20 cellular contexts compared by ENCODE assay signal in the genomic region with DNA sequence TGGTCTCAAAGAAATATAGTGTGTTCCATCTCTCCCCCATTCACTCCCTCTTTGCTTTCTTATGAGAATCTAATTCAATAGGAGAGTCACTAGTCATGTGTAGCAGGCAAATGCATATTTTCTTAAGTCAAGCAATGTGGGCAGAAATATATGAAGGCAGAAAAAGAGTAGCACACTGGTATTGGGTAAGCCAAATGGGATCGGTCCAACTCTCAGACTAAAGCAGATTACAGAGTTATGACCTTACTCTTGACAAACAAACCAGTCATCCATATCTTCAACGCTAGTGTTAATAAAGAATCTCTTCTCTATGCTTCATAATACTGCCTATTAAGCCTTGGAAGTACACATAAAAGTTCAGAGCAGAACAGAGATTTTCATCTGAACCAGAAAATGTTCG.
A peak's percentile ranks its signal among the peaks of the same experiment; 100 is the strongest.
DNase-seq lines count a peak whose midpoint lies in the region; FAIRE-seq and TF ChIP-seq lines count a peak whose summit lies in the region.
"Had no signal": no experiment of that assay in that cellular context is flagged by ENCODE, and none has a peak within 500 bp of the region (broad histone marks: within the 10 kb centered on the region; RNA-seq: fewer than 3 reads in every experiment).

No MANE protein-coding gene starts in this region.

- no peak overlapping the region for H3K27ac Mint-ChIP-seq in astrocyte (ENCODE audit: unreplicated experiment)
- H3K27ac Mint-ChIP-seq: activated CD8-positive, alpha-beta T cell treated with anti-CD3 and anti-CD28 coated beads, Interleukin-2, amount 10 ng/mL, durations not matched to agents 7 days and 5 days; CD4-positive, alpha-beta T cell; HFFc6; stimulated activated effector memory CD8-positive, alpha-beta T cell treated with anti-CD3 and anti-CD28 coated beads, Interleukin-12 subunit alpha, Interleukin-12 subunit beta, amount 100 ng/mL, for 72 hours had no signal

- no peak overlapping the region for H3K4me3 Mint-ChIP-seq in astrocyte (ENCODE audit: unreplicated experiment)
- H3K4me3 Mint-ChIP-seq: activated CD8-positive, alpha-beta T cell treated with anti-CD3 and anti-CD28 coated beads, Interleukin-2, amount 10 ng/mL, durations not matched to agents 7 days and 5 days; CD4-positive, alpha-beta T cell; HFFc6; stimulated activated effector memory CD8-positive, alpha-beta T cell treated with anti-CD3 and anti-CD28 coated beads, Interleukin-12 subunit alpha, Interleukin-12 subunit beta, amount 100 ng/mL, for 72 hours had no signal

- peaks cover 4% of the 10 kb centered on the region for H3K9me3 Mint-ChIP-seq in astrocyte (ENCODE audit: unreplicated experiment)
- H3K9me3 Mint-ChIP-seq: CD4-positive, alpha-beta T cell; HFFc6; stimulated activated effector memory CD8-positive, alpha-beta T cell treated with anti-CD3 and anti-CD28 coated beads, Interleukin-12 subunit alpha, Interleukin-12 subunit beta, amount 100 ng/mL, for 72 hours had no signal

- no peak overlapping the region for H3K27ac ChIP-seq in astrocyte (ENCODE audit: low read depth, low read length)
- peak overlapping the region in 3 of 5 donors; percentile 41 to 62 (median 53) for H3K27ac ChIP-seq in stomach
- H3K27ac ChIP-seq in mammary epithelial cell (ENCODE audit: insufficient read depth, low read depth, low read length): no peak overlapping the region
- no peak overlapping the region for H3K27ac ChIP-seq in substantia nigra (ENCODE audit: low read depth, low read length, poor library complexity, severe bottlenecking)
- H3K27ac ChIP-seq: heart left ventricle had no signal

- H3K4me1 ChIP-seq in astrocyte (ENCODE audit: insufficient read depth, low read length) (peaks cover 9% of the 10 kb centered on the region), stomach (peaks cover 11 to 56% (median 30%) of the 10 kb centered on the region in 4 donors), mammary epithelial cell (ENCODE audit: insufficient read depth, low read length) (peaks cover 7% of the 10 kb centered on the region)

- TF ChIP-seq POLR2A in stomach (IDR thresholded peaks at IDR 0.05) (no peak), erythroblast (IDR thresholded peaks at IDR 0.05; ENCODE audit: low read length) (no peak)

- H3K4me3 ChIP-seq in astrocyte (ENCODE audit: insufficient read depth, low read depth, low read length): no peak overlapping the region
- H3K4me3 ChIP-seq in stomach: no peak overlapping the region
- H3K4me3 ChIP-seq in mammary epithelial cell (replicated peaks in 1 of 3; ENCODE audit: insufficient read depth in 1 of 3, low read depth in 2 of 3, low read length in 3 of 3): no peak overlapping the region
- H3K4me3 ChIP-seq: heart left ventricle had no signal

- intact Hi-C loops in stomach (cut with DNase I; ENCODE audit: low total_unique reads): no loop called here
- intact Hi-C loops in mammary epithelial cell (cut with micrococcal nuclease): no loop called here

- peaks cover 6% of the 10 kb centered on the region for H3K4me1 Mint-ChIP-seq in astrocyte (ENCODE audit: low read depth, unreplicated experiment)

- dilution Hi-C loops in mammary epithelial cell (cut with HindIII; ENCODE audit: low sequenced_read_pairs): no loop called here

- H3K36me3 Mint-ChIP-seq in astrocyte (ENCODE audit: low read depth, unreplicated experiment): no peaks in the 10 kb centered on the region
- H3K36me3 Mint-ChIP-seq: stimulated activated effector memory CD8-positive, alpha-beta T cell treated with anti-CD3 and anti-CD28 coated beads, Interleukin-12 subunit alpha, Interleukin-12 subunit beta, amount 100 ng/mL, for 72 hours; type B pancreatic cell had no signal

- FAIRE-seq in astrocyte (lab: Jason Lieb, UNC): no peak

- H2AFZ ChIP-seq in astrocyte (ENCODE audit: low read depth, low read length) (no peak overlapping the region), mammary epithelial cell (ENCODE audit: low read depth, low read length) (no peak overlapping the region)

- in situ Hi-C loops in mammary epithelial cell (cut with MboI; ENCODE audit: low sequenced_read_pairs in 2 of 2): no loop called here

- TF ChIP-seq CTCF in astrocyte (IDR thresholded peaks at IDR 0.05; ENCODE audit: insufficient read depth, low read depth, low read length) (no peak), stomach (IDR thresholded peaks at IDR 0.05) (no peak), mammary epithelial cell (conservative IDR thresholded peaks at IDR 0.05 in 1 of 2, IDR thresholded peaks at IDR 0.05 in 1 of 2; ENCODE audit: extremely low read depth in 1 of 2, insufficient read depth in 1 of 2, low read depth in 1 of 2, low read length in 2 of 2) (no peak)

- BruUV-seq in mammary epithelial cell (replicated peaks; lab: Mats Ljungman, UMichigan): no TSS peak

- no peaks in the 10 kb centered on the region for H4K20me1 ChIP-seq in astrocyte (ENCODE audit: insufficient read depth, low read length)
- no peaks in the 10 kb centered on the region for H4K20me1 ChIP-seq in mammary epithelial cell (ENCODE audit: insufficient read depth, low read length)

- H3K27me3 ChIP-seq in astrocyte (ENCODE audit: insufficient read depth, low read length) (no peaks in the 10 kb centered on the region), stomach (no peaks in the 10 kb centered on the region), mammary epithelial cell (ENCODE audit: insufficient read depth, low read length) (no peaks in the 10 kb centered on the region)
- H3K27me3 ChIP-seq: heart left ventricle had no signal

- DNase-seq in NCI-H2107 treated with DMSO at 0.1 percent for 48 hours (lab: John Stamatoyannopoulos, UW; ENCODE audit: unreplicated experiment): peak; percentile 47
- no peak for DNase-seq in NCI-H2107 (lab: John Stamatoyannopoulos, UW)
- DNase-seq in astrocyte (ENCODE audit: low read depth): peak; percentile 31
- DNase-seq in iris pigment epithelial cell (ENCODE audit: low read depth): peak; percentile 75
- DNase-seq in stomach: no peak
- no peak for DNase-seq in erythroblast (lab: John Stamatoyannopoulos, UW)
- DNase-seq in mammary epithelial cell: no peak
- DNase-seq in substantia nigra (lab: John Stamatoyannopoulos, UW): no peak
- DNase-seq: activated CD8-positive, alpha-beta T cell treated with anti-CD3 and anti-CD28 coated beads, Interleukin-2, amount 10 ng/mL, durations not matched to agents 7 days and 5 days; CD4-positive, alpha-beta T cell; central memory CD4-positive, alpha-beta T cell; DMS79; heart left ventricle; HFFc6; midbrain; MM.1S; NCI-H1930; occipital lobe had no signal

- H3K9ac ChIP-seq in astrocyte (ENCODE audit: low read length): no peak overlapping the region
- no peak overlapping the region for H3K9ac ChIP-seq in mammary epithelial cell (ENCODE audit: insufficient read depth, low read length)

- H3K36me3 ChIP-seq in astrocyte (ENCODE audit: insufficient read depth, low read length): no peaks in the 10 kb centered on the region
- H3K36me3 ChIP-seq in stomach: no peaks in the 10 kb centered on the region
- no peaks in the 10 kb centered on the region for H3K36me3 ChIP-seq in mammary epithelial cell (ENCODE audit: insufficient read depth, low read length)
- H3K36me3 ChIP-seq: heart left ventricle had no signal

- peaks cover 30% of the 10 kb centered on the region for H3K27me3 Mint-ChIP-seq in astrocyte (ENCODE audit: low read depth, unreplicated experiment)
- H3K27me3 Mint-ChIP-seq: CD4-positive, alpha-beta T cell had no signal

- H3K9me3 ChIP-seq in astrocyte (ENCODE audit: insufficient read depth, low read depth, low read length) (no peaks in the 10 kb centered on the region), stomach (no peaks in the 10 kb centered on the region), mammary epithelial cell (replicated peaks; ENCODE audit: insufficient read depth, low read length) (no peaks in the 10 kb centered on the region)
- H3K9me3 ChIP-seq: heart left ventricle had no signal

- H3K79me2 ChIP-seq in astrocyte (ENCODE audit: insufficient read depth, low read length) (no peaks in the 10 kb centered on the region), mammary epithelial cell (ENCODE audit: insufficient read depth, low read length) (no peaks in the 10 kb centered on the region)

- 21 to 36% (median 29%) methylated on average over 3 of the region's 3 CpGs for WGBS in stomach, 5 donors
- 90% methylated on average over 3 of the region's 3 CpGs for WGBS in mammary epithelial cell (ENCODE audit: low coverage, missing lambda C conversion rate)

- no peak overlapping the region for H3K4me2 ChIP-seq in astrocyte (ENCODE audit: low read length)
- H3K4me2 ChIP-seq in mammary epithelial cell (ENCODE audit: insufficient read depth, low read depth, low read length): no peak overlapping the region

- CTCF ChIA-PET in mammary epithelial cell (lab: Charles Lee; ENCODE audit: low non-redundant PET): no interaction called here

- TF ChIP-seq EP300 in stomach (IDR thresholded peaks at IDR 0.05): no peak

Comparison
In these comparisons a context has a peak if more than half of its experiments do, and no peak if none do; other contexts are left out.
1. DNase-seq: peak in NCI-H2107 treated with DMSO at 0.1 percent for 48 hours (single experiment), astrocyte (single experiment) and iris pigment epithelial cell (single experiment); none in NCI-H2107 (single experiment), stomach (single experiment), erythroblast (0 of 2), mammary epithelial cell (single experiment) and substantia nigra (0 of 49).
2. H3K27ac ChIP-seq: peak in stomach (3 of 5); none in astrocyte (single experiment), mammary epithelial cell (single experiment) and substantia nigra (single experiment).